In genomic region chr15:43177147-43177546, GRCh38 we compare ENCODE assay signal across 7 cellular contexts. TPM values are rescaled to one million over a fixed set of nuclear protein-coding genes. Genes with fewer than 3 reads are reported as not detected.
"Had no signal": no experiment of that assay in that cellular context is flagged by ENCODE, and none has a peak within 500 bp of the region (broad histone marks: within the 10 kb centered on the region; RNA-seq: fewer than 3 reads in every experiment).

No MANE protein-coding gene starts in this region.

RNA-seq across cellular contexts. Expression of gene EPB42, which starts 43.7 kb away (rescaled TPM):
- total RNA-seq: GM23248, GM23338, H1, H4, H7, H9, HFFc6 had no signal
- polyA plus RNA-seq: GM23248, GM23338, H1 had no signal
